Comparison of ENCODE assay signal across 1 cellular context in the genomic region with DNA sequence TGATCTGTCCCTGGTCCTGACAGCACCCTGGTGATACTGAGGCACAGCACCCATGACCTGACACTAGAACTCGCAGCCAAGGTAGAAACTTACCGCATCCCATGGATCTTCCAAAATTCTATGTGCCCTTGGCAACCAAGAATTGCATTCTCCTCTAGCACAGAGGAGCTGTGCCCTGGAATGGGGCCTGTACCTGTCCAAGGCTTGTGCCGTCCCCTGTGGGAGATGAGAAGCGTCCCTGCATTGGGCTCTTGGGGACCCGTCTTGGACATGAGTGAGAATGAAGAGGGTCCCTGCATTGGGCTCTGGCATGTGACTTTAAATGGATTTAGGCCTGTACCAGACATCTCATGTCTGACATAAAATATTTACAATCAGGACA.
TF ChIP-seq lines count a peak whose summit lies in the region.

No MANE protein-coding gene starts in this region.

TF ChIP-seq in A549, 52 proteins besides CTCF, POLR2A, EP300 and RAD21:
- TF ChIP-seq, protein P1, sequence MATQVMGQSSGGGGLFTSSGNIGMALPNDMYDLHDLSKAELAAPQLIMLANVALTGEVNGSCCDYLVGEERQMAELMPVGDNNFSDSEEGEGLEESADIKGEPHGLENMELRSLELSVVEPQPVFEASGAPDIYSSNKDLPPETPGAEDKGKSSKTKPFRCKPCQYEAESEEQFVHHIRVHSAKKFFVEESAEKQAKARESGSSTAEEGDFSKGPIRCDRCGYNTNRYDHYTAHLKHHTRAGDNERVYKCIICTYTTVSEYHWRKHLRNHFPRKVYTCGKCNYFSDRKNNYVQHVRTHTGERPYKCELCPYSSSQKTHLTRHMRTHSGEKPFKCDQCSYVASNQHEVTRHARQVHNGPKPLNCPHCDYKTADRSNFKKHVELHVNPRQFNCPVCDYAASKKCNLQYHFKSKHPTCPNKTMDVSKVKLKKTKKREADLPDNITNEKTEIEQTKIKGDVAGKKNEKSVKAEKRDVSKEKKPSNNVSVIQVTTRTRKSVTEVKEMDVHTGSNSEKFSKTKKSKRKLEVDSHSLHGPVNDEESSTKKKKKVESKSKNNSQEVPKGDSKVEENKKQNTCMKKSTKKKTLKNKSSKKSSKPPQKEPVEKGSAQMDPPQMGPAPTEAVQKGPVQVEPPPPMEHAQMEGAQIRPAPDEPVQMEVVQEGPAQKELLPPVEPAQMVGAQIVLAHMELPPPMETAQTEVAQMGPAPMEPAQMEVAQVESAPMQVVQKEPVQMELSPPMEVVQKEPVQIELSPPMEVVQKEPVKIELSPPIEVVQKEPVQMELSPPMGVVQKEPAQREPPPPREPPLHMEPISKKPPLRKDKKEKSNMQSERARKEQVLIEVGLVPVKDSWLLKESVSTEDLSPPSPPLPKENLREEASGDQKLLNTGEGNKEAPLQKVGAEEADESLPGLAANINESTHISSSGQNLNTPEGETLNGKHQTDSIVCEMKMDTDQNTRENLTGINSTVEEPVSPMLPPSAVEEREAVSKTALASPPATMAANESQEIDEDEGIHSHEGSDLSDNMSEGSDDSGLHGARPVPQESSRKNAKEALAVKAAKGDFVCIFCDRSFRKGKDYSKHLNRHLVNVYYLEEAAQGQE (IDR thresholded peaks at IDR 0.05) = 0 out of 2 replicates have a peak, but pooled peaks have one; percentile 15
- no peak for TF ChIP-seq ZNF302 (CRISPR knock-in tag; IDR thresholded peaks at IDR 0.05)
TF ChIP-seq in A549: peak in this region for 1.
